Comparison of ENCODE assay signal across 1 cellular context in the genomic region with DNA sequence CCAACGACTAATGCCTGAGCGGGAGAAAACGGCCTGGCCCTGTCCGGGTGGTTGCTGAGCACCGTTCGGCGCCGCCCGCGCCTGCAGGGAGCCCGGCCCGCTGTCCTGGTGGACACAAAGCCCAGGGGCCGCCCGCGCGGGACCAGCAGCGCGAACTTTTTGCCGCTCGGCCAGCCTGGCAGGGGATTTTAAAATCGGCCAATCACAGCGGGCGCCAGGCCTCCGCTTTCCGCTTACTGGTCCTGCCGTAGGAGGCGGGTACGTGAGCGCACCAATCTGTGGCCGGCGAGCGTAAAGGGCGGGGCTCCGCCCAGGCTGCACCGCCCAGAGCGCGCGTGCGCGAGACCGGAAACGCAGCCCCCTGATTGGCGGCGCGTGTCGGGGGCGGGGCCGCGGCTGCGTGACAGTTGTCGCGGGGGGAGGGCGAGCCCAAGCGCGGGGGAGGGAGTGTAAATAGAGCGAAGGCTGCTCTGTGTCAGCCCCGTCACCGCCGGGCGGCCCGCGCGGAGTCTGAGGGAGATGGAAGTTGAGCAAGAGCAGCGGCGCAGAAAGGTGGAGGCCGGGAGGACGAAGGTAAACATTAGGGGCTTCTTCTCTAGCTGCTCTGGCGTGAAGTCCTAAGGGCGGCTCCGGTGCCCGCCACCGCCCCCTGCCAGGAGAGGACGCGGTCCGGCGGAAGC.
TF ChIP-seq lines count a peak whose summit lies in the region.

A gene (minus strand): TSS at position 161 of the 680 bp plus-strand sequence. CDS start 1,132 bp downstream, outside the sequence.
A gene with protein sequence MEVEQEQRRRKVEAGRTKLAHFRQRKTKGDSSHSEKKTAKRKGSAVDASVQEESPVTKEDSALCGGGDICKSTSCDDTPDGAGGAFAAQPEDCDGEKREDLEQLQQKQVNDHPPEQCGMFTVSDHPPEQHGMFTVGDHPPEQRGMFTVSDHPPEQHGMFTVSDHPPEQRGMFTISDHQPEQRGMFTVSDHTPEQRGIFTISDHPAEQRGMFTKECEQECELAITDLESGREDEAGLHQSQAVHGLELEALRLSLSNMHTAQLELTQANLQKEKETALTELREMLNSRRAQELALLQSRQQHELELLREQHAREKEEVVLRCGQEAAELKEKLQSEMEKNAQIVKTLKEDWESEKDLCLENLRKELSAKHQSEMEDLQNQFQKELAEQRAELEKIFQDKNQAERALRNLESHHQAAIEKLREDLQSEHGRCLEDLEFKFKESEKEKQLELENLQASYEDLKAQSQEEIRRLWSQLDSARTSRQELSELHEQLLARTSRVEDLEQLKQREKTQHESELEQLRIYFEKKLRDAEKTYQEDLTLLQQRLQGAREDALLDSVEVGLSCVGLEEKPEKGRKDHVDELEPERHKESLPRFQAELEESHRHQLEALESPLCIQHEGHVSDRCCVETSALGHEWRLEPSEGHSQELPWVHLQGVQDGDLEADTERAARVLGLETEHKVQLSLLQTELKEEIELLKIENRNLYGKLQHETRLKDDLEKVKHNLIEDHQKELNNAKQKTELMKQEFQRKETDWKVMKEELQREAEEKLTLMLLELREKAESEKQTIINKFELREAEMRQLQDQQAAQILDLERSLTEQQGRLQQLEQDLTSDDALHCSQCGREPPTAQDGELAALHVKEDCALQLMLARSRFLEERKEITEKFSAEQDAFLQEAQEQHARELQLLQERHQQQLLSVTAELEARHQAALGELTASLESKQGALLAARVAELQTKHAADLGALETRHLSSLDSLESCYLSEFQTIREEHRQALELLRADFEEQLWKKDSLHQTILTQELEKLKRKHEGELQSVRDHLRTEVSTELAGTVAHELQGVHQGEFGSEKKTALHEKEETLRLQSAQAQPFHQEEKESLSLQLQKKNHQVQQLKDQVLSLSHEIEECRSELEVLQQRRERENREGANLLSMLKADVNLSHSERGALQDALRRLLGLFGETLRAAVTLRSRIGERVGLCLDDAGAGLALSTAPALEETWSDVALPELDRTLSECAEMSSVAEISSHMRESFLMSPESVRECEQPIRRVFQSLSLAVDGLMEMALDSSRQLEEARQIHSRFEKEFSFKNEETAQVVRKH (N-terminal part only) (plus strand): TSS at position 447 of the 680 bp plus-strand sequence. CDS start 73 bp downstream, at position 520.

TF ChIP-seq in K562, 482 proteins besides CTCF, POLR2A, EP300 and RAD21 (continued from another document and continues in another):
- TF ChIP-seq, protein P1, sequence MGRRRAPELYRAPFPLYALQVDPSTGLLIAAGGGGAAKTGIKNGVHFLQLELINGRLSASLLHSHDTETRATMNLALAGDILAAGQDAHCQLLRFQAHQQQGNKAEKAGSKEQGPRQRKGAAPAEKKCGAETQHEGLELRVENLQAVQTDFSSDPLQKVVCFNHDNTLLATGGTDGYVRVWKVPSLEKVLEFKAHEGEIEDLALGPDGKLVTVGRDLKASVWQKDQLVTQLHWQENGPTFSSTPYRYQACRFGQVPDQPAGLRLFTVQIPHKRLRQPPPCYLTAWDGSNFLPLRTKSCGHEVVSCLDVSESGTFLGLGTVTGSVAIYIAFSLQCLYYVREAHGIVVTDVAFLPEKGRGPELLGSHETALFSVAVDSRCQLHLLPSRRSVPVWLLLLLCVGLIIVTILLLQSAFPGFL (CRISPR knock-in tag; IDR thresholded peaks at IDR 0.05) = no peak
- TF ChIP-seq TCFL5 (CRISPR knock-in tag; conservative IDR thresholded peaks at IDR 0.05) = no peak
- peak; percentile 84 for TF ChIP-seq RBM39 (optimal IDR thresholded peaks at IDR 0.05; ENCODE audit: low read depth, low read length)
- 0 out of 2 replicates have a peak, but pooled peaks have one; percentile 28 for TF ChIP-seq PHF21A (IDR thresholded peaks at IDR 0.05; ENCODE audit: borderline replicate concordance, low read depth)
- TF ChIP-seq, protein P2, sequence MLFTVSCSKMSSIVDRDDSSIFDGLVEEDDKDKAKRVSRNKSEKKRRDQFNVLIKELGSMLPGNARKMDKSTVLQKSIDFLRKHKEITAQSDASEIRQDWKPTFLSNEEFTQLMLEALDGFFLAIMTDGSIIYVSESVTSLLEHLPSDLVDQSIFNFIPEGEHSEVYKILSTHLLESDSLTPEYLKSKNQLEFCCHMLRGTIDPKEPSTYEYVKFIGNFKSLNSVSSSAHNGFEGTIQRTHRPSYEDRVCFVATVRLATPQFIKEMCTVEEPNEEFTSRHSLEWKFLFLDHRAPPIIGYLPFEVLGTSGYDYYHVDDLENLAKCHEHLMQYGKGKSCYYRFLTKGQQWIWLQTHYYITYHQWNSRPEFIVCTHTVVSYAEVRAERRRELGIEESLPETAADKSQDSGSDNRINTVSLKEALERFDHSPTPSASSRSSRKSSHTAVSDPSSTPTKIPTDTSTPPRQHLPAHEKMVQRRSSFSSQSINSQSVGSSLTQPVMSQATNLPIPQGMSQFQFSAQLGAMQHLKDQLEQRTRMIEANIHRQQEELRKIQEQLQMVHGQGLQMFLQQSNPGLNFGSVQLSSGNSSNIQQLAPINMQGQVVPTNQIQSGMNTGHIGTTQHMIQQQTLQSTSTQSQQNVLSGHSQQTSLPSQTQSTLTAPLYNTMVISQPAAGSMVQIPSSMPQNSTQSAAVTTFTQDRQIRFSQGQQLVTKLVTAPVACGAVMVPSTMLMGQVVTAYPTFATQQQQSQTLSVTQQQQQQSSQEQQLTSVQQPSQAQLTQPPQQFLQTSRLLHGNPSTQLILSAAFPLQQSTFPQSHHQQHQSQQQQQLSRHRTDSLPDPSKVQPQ (CRISPR knock-in tag; IDR thresholded peaks at IDR 0.05; ENCODE audit: borderline replicate concordance) = 0 out of 2 replicates have a peak, but pooled peaks have one; percentile 10
- no peak for TF ChIP-seq RUNX1 (IDR thresholded peaks at IDR 0.05; ENCODE audit: low read depth)
- no peak for TF ChIP-seq SNIP1 (IDR thresholded peaks at IDR 0.05; ENCODE audit: low read depth)
- TF ChIP-seq BCOR (IDR thresholded peaks at IDR 0.05) = no peak
- peak; percentile 63; the same call in 1 of the 2 replicates for TF ChIP-seq MTA3 (IDR thresholded peaks at IDR 0.05; ENCODE audit: borderline replicate concordance)
- TF ChIP-seq, protein P3, sequence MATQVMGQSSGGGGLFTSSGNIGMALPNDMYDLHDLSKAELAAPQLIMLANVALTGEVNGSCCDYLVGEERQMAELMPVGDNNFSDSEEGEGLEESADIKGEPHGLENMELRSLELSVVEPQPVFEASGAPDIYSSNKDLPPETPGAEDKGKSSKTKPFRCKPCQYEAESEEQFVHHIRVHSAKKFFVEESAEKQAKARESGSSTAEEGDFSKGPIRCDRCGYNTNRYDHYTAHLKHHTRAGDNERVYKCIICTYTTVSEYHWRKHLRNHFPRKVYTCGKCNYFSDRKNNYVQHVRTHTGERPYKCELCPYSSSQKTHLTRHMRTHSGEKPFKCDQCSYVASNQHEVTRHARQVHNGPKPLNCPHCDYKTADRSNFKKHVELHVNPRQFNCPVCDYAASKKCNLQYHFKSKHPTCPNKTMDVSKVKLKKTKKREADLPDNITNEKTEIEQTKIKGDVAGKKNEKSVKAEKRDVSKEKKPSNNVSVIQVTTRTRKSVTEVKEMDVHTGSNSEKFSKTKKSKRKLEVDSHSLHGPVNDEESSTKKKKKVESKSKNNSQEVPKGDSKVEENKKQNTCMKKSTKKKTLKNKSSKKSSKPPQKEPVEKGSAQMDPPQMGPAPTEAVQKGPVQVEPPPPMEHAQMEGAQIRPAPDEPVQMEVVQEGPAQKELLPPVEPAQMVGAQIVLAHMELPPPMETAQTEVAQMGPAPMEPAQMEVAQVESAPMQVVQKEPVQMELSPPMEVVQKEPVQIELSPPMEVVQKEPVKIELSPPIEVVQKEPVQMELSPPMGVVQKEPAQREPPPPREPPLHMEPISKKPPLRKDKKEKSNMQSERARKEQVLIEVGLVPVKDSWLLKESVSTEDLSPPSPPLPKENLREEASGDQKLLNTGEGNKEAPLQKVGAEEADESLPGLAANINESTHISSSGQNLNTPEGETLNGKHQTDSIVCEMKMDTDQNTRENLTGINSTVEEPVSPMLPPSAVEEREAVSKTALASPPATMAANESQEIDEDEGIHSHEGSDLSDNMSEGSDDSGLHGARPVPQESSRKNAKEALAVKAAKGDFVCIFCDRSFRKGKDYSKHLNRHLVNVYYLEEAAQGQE (CRISPR knock-in tag; IDR thresholded peaks at IDR 0.05; ENCODE audit: low read depth) = peak; percentile 77; the same call in 1 of the 2 replicates
- TF ChIP-seq, protein P4, sequence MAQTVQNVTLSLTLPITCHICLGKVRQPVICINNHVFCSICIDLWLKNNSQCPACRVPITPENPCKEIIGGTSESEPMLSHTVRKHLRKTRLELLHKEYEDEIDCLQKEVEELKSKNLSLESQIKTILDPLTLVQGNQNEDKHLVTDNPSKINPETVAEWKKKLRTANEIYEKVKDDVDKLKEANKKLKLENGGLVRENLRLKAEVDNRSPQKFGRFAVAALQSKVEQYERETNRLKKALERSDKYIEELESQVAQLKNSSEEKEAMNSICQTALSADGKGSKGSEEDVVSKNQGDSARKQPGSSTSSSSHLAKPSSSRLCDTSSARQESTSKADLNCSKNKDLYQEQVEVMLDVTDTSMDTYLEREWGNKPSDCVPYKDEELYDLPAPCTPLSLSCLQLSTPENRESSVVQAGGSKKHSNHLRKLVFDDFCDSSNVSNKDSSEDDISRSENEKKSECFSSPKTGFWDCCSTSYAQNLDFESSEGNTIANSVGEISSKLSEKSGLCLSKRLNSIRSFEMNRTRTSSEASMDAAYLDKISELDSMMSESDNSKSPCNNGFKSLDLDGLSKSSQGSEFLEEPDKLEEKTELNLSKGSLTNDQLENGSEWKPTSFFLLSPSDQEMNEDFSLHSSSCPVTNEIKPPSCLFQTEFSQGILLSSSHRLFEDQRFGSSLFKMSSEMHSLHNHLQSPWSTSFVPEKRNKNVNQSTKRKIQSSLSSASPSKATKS (CRISPR knock-in tag; IDR thresholded peaks at IDR 0.05) = 0 out of 2 replicates have a peak, but pooled peaks have one; percentile 15
- no peak for TF ChIP-seq ZNF354B (CRISPR knock-in tag; IDR thresholded peaks at IDR 0.05)
- TF ChIP-seq, protein P5, sequence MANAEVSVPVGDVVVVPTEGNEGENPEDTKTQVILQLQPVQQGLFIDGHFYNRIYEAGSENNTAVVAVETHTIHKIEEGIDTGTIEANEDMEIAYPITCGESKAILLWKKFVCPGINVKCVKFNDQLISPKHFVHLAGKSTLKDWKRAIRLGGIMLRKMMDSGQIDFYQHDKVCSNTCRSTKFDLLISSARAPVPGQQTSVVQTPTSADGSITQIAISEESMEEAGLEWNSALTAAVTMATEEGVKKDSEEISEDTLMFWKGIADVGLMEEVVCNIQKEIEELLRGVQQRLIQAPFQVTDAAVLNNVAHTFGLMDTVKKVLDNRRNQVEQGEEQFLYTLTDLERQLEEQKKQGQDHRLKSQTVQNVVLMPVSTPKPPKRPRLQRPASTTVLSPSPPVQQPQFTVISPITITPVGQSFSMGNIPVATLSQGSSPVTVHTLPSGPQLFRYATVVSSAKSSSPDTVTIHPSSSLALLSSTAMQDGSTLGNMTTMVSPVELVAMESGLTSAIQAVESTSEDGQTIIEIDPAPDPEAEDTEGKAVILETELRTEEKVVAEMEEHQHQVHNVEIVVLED (CRISPR knock-in tag; IDR thresholded peaks at IDR 0.05) = peak; percentile 77
- TF ChIP-seq NCOA6 (IDR thresholded peaks at IDR 0.05) = no peak
- TF ChIP-seq ESRRA (IDR thresholded peaks at IDR 0.05; ENCODE audit: borderline replicate concordance, low read depth) = no peak; the same call in 1 of the 2 replicates
- 0 out of 2 replicates have a peak, but pooled peaks have one; percentile 24 for TF ChIP-seq RBM14 (IDR thresholded peaks at IDR 0.05; ENCODE audit: borderline replicate concordance, insufficient read depth, low read depth, low read length)
- no peak for TF ChIP-seq ZBED1 (IDR thresholded peaks at IDR 0.05)
- TF ChIP-seq CAMTA2 (CRISPR knock-in tag; conservative IDR thresholded peaks at IDR 0.05) = no peak
- no peak for TF ChIP-seq ZNF3 (CRISPR knock-in tag; IDR thresholded peaks at IDR 0.05)
- peak; percentile 61; the same call in 1 of the 2 replicates for TF ChIP-seq GTF2E2 (tag; IDR thresholded peaks at IDR 0.05)
- TF ChIP-seq HNRNPUL1 (IDR thresholded peaks at IDR 0.05; ENCODE audit: low read length) = no peak
- 0 out of 2 replicates have a peak, but pooled peaks have one; percentile 44 for TF ChIP-seq OTX1 (CRISPR knock-in tag; IDR thresholded peaks at IDR 0.05)
- TF ChIP-seq, protein P6, sequence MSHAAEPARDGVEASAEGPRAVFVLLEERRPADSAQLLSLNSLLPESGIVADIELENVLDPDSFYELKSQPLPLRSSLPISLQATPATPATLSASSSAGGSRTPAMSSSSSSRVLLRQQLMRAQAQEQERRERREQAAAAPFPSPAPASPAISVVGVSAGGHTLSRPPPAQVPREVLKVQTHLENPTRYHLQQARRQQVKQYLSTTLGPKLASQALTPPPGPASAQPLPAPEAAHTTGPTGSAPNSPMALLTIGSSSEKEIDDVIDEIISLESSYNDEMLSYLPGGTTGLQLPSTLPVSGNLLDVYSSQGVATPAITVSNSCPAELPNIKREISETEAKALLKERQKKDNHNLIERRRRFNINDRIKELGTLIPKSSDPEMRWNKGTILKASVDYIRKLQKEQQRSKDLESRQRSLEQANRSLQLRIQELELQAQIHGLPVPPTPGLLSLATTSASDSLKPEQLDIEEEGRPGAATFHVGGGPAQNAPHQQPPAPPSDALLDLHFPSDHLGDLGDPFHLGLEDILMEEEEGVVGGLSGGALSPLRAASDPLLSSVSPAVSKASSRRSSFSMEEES (CRISPR knock-in tag; IDR thresholded peaks at IDR 0.05) = no peak
- peak in 1 of 2 experiments; percentile 74; a peak in 1 of 4 replicates for TF ChIP-seq NONO (IDR thresholded peaks at IDR 0.05; ENCODE audit: low read depth in 2 of 2, low read length in 1 of 2)
- TF ChIP-seq DPF2 (IDR thresholded peaks at IDR 0.05) = 0 out of 2 replicates have a peak, but pooled peaks have one; percentile 62
- TF ChIP-seq, protein P7, sequence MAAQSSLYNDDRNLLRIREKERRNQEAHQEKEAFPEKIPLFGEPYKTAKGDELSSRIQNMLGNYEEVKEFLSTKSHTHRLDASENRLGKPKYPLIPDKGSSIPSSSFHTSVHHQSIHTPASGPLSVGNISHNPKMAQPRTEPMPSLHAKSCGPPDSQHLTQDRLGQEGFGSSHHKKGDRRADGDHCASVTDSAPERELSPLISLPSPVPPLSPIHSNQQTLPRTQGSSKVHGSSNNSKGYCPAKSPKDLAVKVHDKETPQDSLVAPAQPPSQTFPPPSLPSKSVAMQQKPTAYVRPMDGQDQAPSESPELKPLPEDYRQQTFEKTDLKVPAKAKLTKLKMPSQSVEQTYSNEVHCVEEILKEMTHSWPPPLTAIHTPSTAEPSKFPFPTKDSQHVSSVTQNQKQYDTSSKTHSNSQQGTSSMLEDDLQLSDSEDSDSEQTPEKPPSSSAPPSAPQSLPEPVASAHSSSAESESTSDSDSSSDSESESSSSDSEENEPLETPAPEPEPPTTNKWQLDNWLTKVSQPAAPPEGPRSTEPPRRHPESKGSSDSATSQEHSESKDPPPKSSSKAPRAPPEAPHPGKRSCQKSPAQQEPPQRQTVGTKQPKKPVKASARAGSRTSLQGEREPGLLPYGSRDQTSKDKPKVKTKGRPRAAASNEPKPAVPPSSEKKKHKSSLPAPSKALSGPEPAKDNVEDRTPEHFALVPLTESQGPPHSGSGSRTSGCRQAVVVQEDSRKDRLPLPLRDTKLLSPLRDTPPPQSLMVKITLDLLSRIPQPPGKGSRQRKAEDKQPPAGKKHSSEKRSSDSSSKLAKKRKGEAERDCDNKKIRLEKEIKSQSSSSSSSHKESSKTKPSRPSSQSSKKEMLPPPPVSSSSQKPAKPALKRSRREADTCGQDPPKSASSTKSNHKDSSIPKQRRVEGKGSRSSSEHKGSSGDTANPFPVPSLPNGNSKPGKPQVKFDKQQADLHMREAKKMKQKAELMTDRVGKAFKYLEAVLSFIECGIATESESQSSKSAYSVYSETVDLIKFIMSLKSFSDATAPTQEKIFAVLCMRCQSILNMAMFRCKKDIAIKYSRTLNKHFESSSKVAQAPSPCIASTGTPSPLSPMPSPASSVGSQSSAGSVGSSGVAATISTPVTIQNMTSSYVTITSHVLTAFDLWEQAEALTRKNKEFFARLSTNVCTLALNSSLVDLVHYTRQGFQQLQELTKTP (IDR thresholded peaks at IDR 0.05; ENCODE audit: low read depth in 1 of 2, partially characterized antibody in 2 of 2) = peak in 1 of 2 experiments; percentile 50
- TF ChIP-seq NFYB (IDR thresholded peaks at IDR 0.05; ENCODE audit: extremely low read depth, insufficient read length) = peak; percentile 96
